In the genomic region with DNA sequence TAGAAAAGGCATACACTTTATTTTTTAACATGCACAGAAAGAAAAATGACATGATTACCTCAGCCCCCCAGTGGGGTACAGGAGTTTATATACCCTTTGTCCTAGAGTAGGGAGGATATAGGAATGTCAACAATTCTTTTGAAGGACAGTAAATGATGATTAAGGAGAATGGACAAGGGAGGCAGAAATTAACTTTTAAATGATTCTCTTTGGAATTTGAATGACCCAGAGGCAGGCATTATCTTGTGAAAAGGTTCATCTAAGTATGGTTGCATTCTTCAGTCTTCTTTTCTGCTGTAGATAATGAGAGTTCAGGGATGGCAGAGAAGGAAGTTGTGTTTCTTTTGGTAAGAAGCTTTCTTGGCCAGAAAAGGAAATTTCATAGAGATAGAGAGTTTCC, we compare ENCODE assay signal across 1 cellular context.
A peak's percentile ranks its signal among the peaks of the same experiment; 100 is the strongest.
TF ChIP-seq lines count a peak whose summit lies in the region.

No MANE protein-coding gene starts in this region.

TF ChIP-seq in H1, 55 proteins besides CTCF, POLR2A, EP300 and RAD21 (continued from another document):
- TF ChIP-seq RNF2 (IDR thresholded peaks at IDR 0.05; ENCODE audit: borderline replicate concordance, low read depth, low read length, missing control alignments, poor library complexity, severe bottlenecking) (no peak), SP4 (IDR thresholded peaks at IDR 0.05; ENCODE audit: low read length) (no peak), TEAD4 (IDR thresholded peaks at IDR 0.05; ENCODE audit: low read depth, low read length) (peak; percentile 71)
